In genomic region chr17:78722101-78722761, GRCh38 we compare ENCODE assay signal across 8 cellular contexts.
DNase-seq lines count a peak whose midpoint lies in the region; ATAC-seq, FAIRE-seq and TF ChIP-seq lines count a peak whose summit lies in the region.

No MANE protein-coding gene starts in this region.

- no peak for ATAC-seq in HG02763 (IDR thresholded peaks at IDR 0.05; ENCODE audit: unreplicated experiment)
- no peak for ATAC-seq in HG02973 (IDR thresholded peaks at IDR 0.05; ENCODE audit: unreplicated experiment)
- no peak for ATAC-seq in GM18517 (IDR thresholded peaks at IDR 0.05; ENCODE audit: unreplicated experiment)

- DNase-seq in NCI-H69 (lab: John Stamatoyannopoulos, UW) (peak; percentile 57), globus pallidus (ENCODE audit: low spot score) (peak; percentile 81), retina (peak; percentile 44), HTR-8/SVneo (ENCODE audit: insufficient read length, low spot score) (no peak)

- TF ChIP-seq POLR2A in GM15510 (IDR thresholded peaks at IDR 0.05; ENCODE audit: borderline replicate concordance, extremely low read depth, insufficient read length): peak; percentile 15

- no peak for FAIRE-seq in HTR-8/SVneo (lab: Jason Lieb, UNC)
